ENCODE assay signal across 12 cellular contexts in the genomic region with DNA sequence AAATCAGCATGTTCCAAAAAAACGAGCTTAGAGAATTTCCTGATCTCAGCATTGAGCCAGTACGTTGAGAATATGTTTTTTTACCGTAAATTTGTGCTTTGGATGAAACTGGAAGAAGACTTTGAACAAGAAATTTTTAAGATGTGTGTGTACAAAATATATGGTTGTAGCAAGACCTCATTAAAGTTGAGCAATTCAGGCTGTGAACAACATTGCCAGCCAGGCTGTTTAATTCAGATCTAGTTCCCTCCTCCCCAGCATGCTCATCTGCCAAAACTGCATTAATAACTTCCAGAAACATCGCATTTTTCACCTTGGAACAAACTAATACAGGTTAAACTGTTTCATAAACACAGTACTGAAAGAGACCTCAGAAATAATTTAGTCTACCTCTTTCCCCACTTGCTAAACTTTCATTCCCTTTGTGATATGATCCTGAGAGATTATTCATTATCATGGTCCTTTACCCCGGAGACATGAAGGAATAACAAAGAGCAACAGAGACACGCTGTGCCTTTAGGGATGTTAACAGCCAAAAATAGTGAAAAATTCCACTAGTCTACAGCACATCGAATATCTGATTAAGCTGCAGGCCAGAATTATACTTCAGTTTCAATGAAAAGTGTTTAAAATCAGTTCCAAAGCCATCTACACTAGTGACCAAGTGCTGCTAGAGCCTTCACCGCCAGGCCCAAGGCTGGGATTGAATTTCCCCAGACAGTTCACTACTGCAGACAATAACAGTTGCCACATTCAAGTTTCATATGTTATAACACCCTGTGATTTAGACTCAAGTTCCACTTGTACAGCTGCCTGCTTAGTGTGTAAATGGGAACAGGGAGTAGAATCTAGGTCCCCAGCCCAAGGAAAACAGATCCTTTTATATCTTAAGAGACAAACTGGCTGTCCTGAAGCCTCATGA.
DNase-seq lines count a peak whose midpoint lies in the region; TF ChIP-seq lines count a peak whose summit lies in the region.
"Had no signal": no experiment of that assay in that cellular context is flagged by ENCODE, and none has a peak within 500 bp of the region (broad histone marks: within the 10 kb centered on the region; RNA-seq: fewer than 3 reads in every experiment).

No MANE protein-coding gene starts in this region.

- peak overlapping the region; percentile 50 for H3K27ac ChIP-seq in neural progenitor cell
- H3K27ac ChIP-seq in dorsolateral prefrontal cortex, result peak overlapping the region in 2 of 59 donors; percentile 17 to 37
- H3K27ac ChIP-seq: WERI-Rb-1 had no signal

- peaks cover 100% of the 10 kb centered on the region for H3K79me2 ChIP-seq in neural progenitor cell (ENCODE audit: low read depth)

- intact Hi-C loops in dorsolateral prefrontal cortex (cut with DNase I), result no loop called here

- peak overlapping the region; percentile 92 for H3K27ac Mint-ChIP-seq in neural progenitor cell
- no peak overlapping the region for H3K27ac Mint-ChIP-seq in activated naive CD8-positive, alpha-beta T cell treated with anti-CD3 and anti-CD28 coated beads for 36 hours
- H3K27ac Mint-ChIP-seq: stimulated activated memory B cell treated with anti-CD40 and anti-IgM and Interleukin-4, amounts not matched to agents 10 μg/mL and 1 μg/mL and 100 μg/mL, for 72 hours had no signal

- no peaks in the 10 kb centered on the region for H3K36me3 ChIP-seq in neural progenitor cell
- H3K36me3 ChIP-seq: WERI-Rb-1 had no signal

- DNase-seq in AG09309 (ENCODE audit: low read depth) (peak; percentile 25), NCI-H69 (lab: John Stamatoyannopoulos, UW) (peak; percentile 55), fibroblast of gingiva (ENCODE audit: low read depth) (peak; percentile 77), neural progenitor cell (ENCODE audit: low spot score) (no peak), AML-193 (lab: John Stamatoyannopoulos, UW) (no peak), dorsolateral prefrontal cortex (no peak), NCI-H1436 treated with DMSO at 0.1 percent for 48 hours (lab: John Stamatoyannopoulos, UW) (no peak)
- no peak for DNase-seq in activated naive CD8-positive, alpha-beta T cell treated with anti-CD3 and anti-CD28 coated beads for 36 hours
- DNase-seq: NCI-H1105, posterior cingulate gyrus, WERI-Rb-1 had no signal

- peaks cover 2% of the 10 kb centered on the region for H3K9me3 Mint-ChIP-seq in neural progenitor cell
- no peaks in the 10 kb centered on the region for H3K9me3 Mint-ChIP-seq in activated naive CD8-positive, alpha-beta T cell treated with anti-CD3 and anti-CD28 coated beads for 36 hours
- H3K9me3 Mint-ChIP-seq: stimulated activated memory B cell treated with anti-CD40 and anti-IgM and Interleukin-4, amounts not matched to agents 10 μg/mL and 1 μg/mL and 100 μg/mL, for 72 hours had no signal

- H3K36me3 Mint-ChIP-seq in neural progenitor cell, result peaks cover 10% of the 10 kb centered on the region
- no peaks in the 10 kb centered on the region for H3K36me3 Mint-ChIP-seq in activated naive CD8-positive, alpha-beta T cell treated with anti-CD3 and anti-CD28 coated beads for 36 hours
- H3K36me3 Mint-ChIP-seq: stimulated activated memory B cell treated with anti-CD40 and anti-IgM and Interleukin-4, amounts not matched to agents 10 μg/mL and 1 μg/mL and 100 μg/mL, for 72 hours had no signal

- H3K4me3 ChIP-seq in AG09309 (ENCODE audit: control insufficient read depth, low read depth, low read length) (no peak overlapping the region), neural progenitor cell (no peak overlapping the region), dorsolateral prefrontal cortex (no peak overlapping the region)

- H3K9me3 ChIP-seq in neural progenitor cell (ENCODE audit: low read depth), result no peaks in the 10 kb centered on the region

- peaks cover 58% of the 10 kb centered on the region for H3F3A ChIP-seq in neural progenitor cell (ENCODE audit: low read depth)

- peaks cover 89% of the 10 kb centered on the region for H3K4me1 Mint-ChIP-seq in neural progenitor cell
- no peaks in the 10 kb centered on the region for H3K4me1 Mint-ChIP-seq in activated naive CD8-positive, alpha-beta T cell treated with anti-CD3 and anti-CD28 coated beads for 36 hours
- H3K4me1 Mint-ChIP-seq: stimulated activated memory B cell treated with anti-CD40 and anti-IgM and Interleukin-4, amounts not matched to agents 10 μg/mL and 1 μg/mL and 100 μg/mL, for 72 hours had no signal

- H3K27me3 ChIP-seq in neural progenitor cell (no peaks in the 10 kb centered on the region), dorsolateral prefrontal cortex (no peaks in the 10 kb centered on the region)

- peaks cover 78% of the 10 kb centered on the region for H3K4me1 ChIP-seq in neural progenitor cell

- no peak for TF ChIP-seq CTCF in AG09309 (IDR thresholded peaks at IDR 0.05; ENCODE audit: control insufficient read depth, insufficient read depth, low read depth, low read length, missing control alignments)
- TF ChIP-seq CTCF in neural progenitor cell (IDR thresholded peaks at IDR 0.05), result no peak
- TF ChIP-seq CTCF in dorsolateral prefrontal cortex (IDR thresholded peaks at IDR 0.05 in 54 of 56, conservative IDR thresholded peaks at IDR 0.05 in 2 of 56; ENCODE audit: low read depth in 1 of 56, partially characterized antibody in 56 of 56), result no peak

- H4K20me1 ChIP-seq in neural progenitor cell (ENCODE audit: low read depth), result peaks cover 100% of the 10 kb centered on the region

- no peak overlapping the region for H3K9ac ChIP-seq in neural progenitor cell

- no peak overlapping the region for H2AFZ ChIP-seq in neural progenitor cell (replicated peaks)

- H3K4me2 ChIP-seq in neural progenitor cell, result no peak overlapping the region

- H3K4me3 Mint-ChIP-seq in neural progenitor cell, result peak overlapping the region; percentile 2
- H3K4me3 Mint-ChIP-seq in activated naive CD8-positive, alpha-beta T cell treated with anti-CD3 and anti-CD28 coated beads for 36 hours, result no peak overlapping the region
- H3K4me3 Mint-ChIP-seq: stimulated activated memory B cell treated with anti-CD40 and anti-IgM and Interleukin-4, amounts not matched to agents 10 μg/mL and 1 μg/mL and 100 μg/mL, for 72 hours had no signal

- no peaks in the 10 kb centered on the region for H3K27me3 Mint-ChIP-seq in neural progenitor cell (ENCODE audit: insufficient read depth, low read depth)
- H3K27me3 Mint-ChIP-seq in activated naive CD8-positive, alpha-beta T cell treated with anti-CD3 and anti-CD28 coated beads for 36 hours, result peaks cover 15% of the 10 kb centered on the region
- H3K27me3 Mint-ChIP-seq: stimulated activated memory B cell treated with anti-CD40 and anti-IgM and Interleukin-4, amounts not matched to agents 10 μg/mL and 1 μg/mL and 100 μg/mL, for 72 hours had no signal

Comparison
In these comparisons a context has a peak if more than half of its experiments do, and no peak if none do; other contexts are left out.
1. DNase-seq: peak in AG09309 (single experiment), NCI-H69 (single experiment) and fibroblast of gingiva (single experiment); none in neural progenitor cell (single experiment), AML-193 (0 of 2), activated naive CD8-positive, alpha-beta T cell treated with anti-CD3 and anti-CD28 coated beads for 36 hours (single experiment), dorsolateral prefrontal cortex (0 of 10) and NCI-H1436 treated with DMSO at 0.1 percent for 48 hours (single experiment).